In the genomic region with DNA sequence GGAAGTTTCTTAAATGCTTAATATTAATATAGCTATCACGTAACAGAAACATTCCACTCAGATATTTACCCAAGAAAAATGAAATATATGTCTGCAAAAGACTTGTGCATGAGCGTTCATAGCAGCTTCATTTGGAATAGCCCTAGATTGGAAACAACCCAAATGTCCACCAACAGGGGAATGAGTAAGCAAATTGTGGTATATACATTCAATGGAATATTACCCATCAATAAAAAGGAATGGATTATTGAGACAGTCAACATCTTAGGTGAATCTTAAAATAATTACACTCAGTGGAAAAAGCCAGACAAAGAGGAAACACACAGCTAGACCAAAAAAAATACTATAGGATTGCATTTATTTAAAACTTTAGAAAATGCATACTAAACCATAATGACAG, we compare ENCODE assay signal across 29 cellular contexts.
"Had no signal": no experiment of that assay in that cellular context is flagged by ENCODE, and none has a peak within 500 bp of the region (broad histone marks: within the 10 kb centered on the region; RNA-seq: fewer than 3 reads in every experiment).

No MANE protein-coding gene starts in this region.

- H3K27me3 Mint-ChIP-seq: stimulated activated memory B cell treated with anti-CD40 and anti-IgM and Interleukin-4, amounts not matched to agents 10 μg/mL and 1 μg/mL and 100 μg/mL, for 72 hours; stimulated activated naive B cell treated with anti-CD40 and anti-IgM and Interleukin-4, amounts not matched to agents 10 μg/mL and 1 μg/mL and 100 μg/mL, for 72 hours; stimulated activated naive CD8-positive, alpha-beta T cell treated with anti-CD3 and anti-CD28 coated beads, Interleukin-15, amount 100 ng/mL, for 72 hours; stimulated activated naive CD8-positive, alpha-beta T cell treated with anti-CD3 and anti-CD28 coated beads, Interleukin-15, Interleukin-2, amounts not matched to agents 100 ng/mL and 50 ng/mL, for 24 hours; type B pancreatic cell had no signal

- H3K9me3 Mint-ChIP-seq: stimulated activated memory B cell treated with anti-CD40 and anti-IgM and Interleukin-4, amounts not matched to agents 10 μg/mL and 1 μg/mL and 100 μg/mL, for 72 hours had no signal

- ATAC-seq: stimulated activated effector memory CD8-positive, alpha-beta T cell treated with anti-CD3 and anti-CD28 coated beads, Interleukin-12 subunit alpha, Interleukin-12 subunit beta, amount 100 ng/mL, for 72 hours; stimulated activated memory B cell treated with anti-CD40 and anti-IgM and Interleukin-4, amounts not matched to agents 10 μg/mL and 1 μg/mL and 100 μg/mL, for 72 hours; stimulated activated naive B cell treated with anti-CD40 and anti-IgM and Interleukin-4, amounts not matched to agents 10 μg/mL and 1 μg/mL and 100 μg/mL, for 72 hours; stimulated activated naive CD8-positive, alpha-beta T cell treated with anti-CD3 and anti-CD28 coated beads, Interleukin-15, amount 100 ng/mL, for 72 hours; stimulated activated naive CD8-positive, alpha-beta T cell treated with anti-CD3 and anti-CD28 coated beads, Interleukin-15, Interleukin-2, amounts not matched to agents 100 U/mL and 50 U/mL, for 24 hours; upper lobe of right lung had no signal

- H3K27ac Mint-ChIP-seq: stimulated activated effector memory CD8-positive, alpha-beta T cell treated with anti-CD3 and anti-CD28 coated beads, Interleukin-12 subunit alpha, Interleukin-12 subunit beta, amount 100 ng/mL, for 72 hours; stimulated activated memory B cell treated with anti-CD40 and anti-IgM and Interleukin-4, amounts not matched to agents 10 μg/mL and 1 μg/mL and 100 μg/mL, for 72 hours; stimulated activated naive B cell treated with anti-CD40 and anti-IgM and Interleukin-4, amounts not matched to agents 10 μg/mL and 1 μg/mL and 100 μg/mL, for 72 hours; stimulated activated naive CD8-positive, alpha-beta T cell treated with anti-CD3 and anti-CD28 coated beads, Interleukin-15, amount 100 ng/mL, for 72 hours; stimulated activated naive CD8-positive, alpha-beta T cell treated with anti-CD3 and anti-CD28 coated beads, Interleukin-15, Interleukin-2, amounts not matched to agents 100 ng/mL and 50 ng/mL, for 24 hours; type B pancreatic cell had no signal

- H3K36me3 Mint-ChIP-seq: stimulated activated effector memory CD8-positive, alpha-beta T cell treated with anti-CD3 and anti-CD28 coated beads, Interleukin-12 subunit alpha, Interleukin-12 subunit beta, amount 100 ng/mL, for 72 hours; stimulated activated naive B cell treated with anti-CD40 and anti-IgM and Interleukin-4, amounts not matched to agents 10 μg/mL and 1 μg/mL and 100 μg/mL, for 72 hours; type B pancreatic cell had no signal

- H3K27ac ChIP-seq: stomach, suprapubic skin, testis, thoracic aorta, thyroid gland, tibial artery, tibial nerve, transverse colon, upper lobe of left lung, upper lobe of right lung, uterus, vagina had no signal

- H3K4me3 Mint-ChIP-seq: stimulated activated effector memory CD8-positive, alpha-beta T cell treated with anti-CD3 and anti-CD28 coated beads, Interleukin-12 subunit alpha, Interleukin-12 subunit beta, amount 100 ng/mL, for 72 hours; stimulated activated memory B cell treated with anti-CD40 and anti-IgM and Interleukin-4, amounts not matched to agents 10 μg/mL and 1 μg/mL and 100 μg/mL, for 72 hours; stimulated activated naive B cell treated with anti-CD40 and anti-IgM and Interleukin-4, amounts not matched to agents 10 μg/mL and 1 μg/mL and 100 μg/mL, for 72 hours; stimulated activated naive CD8-positive, alpha-beta T cell treated with anti-CD3 and anti-CD28 coated beads, Interleukin-15, amount 100 ng/mL, for 72 hours; stimulated activated naive CD8-positive, alpha-beta T cell treated with anti-CD3 and anti-CD28 coated beads, Interleukin-15, Interleukin-2, amounts not matched to agents 100 ng/mL and 50 ng/mL, for 24 hours; type B pancreatic cell had no signal

- H3K4me3 ChIP-seq: stomach, suprapubic skin, testis, thoracic aorta, thyroid gland, tibial artery, tibial nerve, transverse colon, upper lobe of left lung, upper lobe of right lung, uterus, vagina had no signal

- DNase-seq: stimulated activated CD4-positive, alpha-beta T cell treated with anti-CD3 and anti-CD28 coated beads, Interleukin-2, amount 100 ng/mL, for 48 hours; stimulated activated CD4-positive, alpha-beta T cell treated with anti-CD3 and anti-CD28 coated beads, Interleukin-4, amount 100 ng/mL, for 1 hour; stimulated activated CD4-positive, alpha-beta T cell treated with anti-CD3 and anti-CD28 coated beads, Interleukin-4, amount 100 ng/mL, for 24 hours; stimulated activated CD4-positive, alpha-beta T cell treated with anti-CD3 and anti-CD28 coated beads, Interleukin-4, amount 100 ng/mL, for 4 hours; stimulated activated CD8-positive, alpha-beta memory T cell treated with anti-CD3 and anti-CD28 coated beads, Interleukin-4, amount 100 ng/mL, for 48 hours; stimulated activated naive B cell treated with anti-CD40 and anti-IgM and Interleukin-4, amounts not matched to agents 10 μg/mL and 1 μg/mL and 100 μg/mL, for 72 hours; stimulated activated naive CD4-positive, alpha-beta T cell; stimulated activated naive CD4-positive, alpha-beta T cell treated with Interleukin-2 at 50 U/mL for 16 hours; stimulated activated naive CD8-positive, alpha-beta T cell treated with anti-CD3 and anti-CD28 coated beads, Interleukin-15, amount 100 ng/mL, for 72 hours; stimulated activated naive CD8-positive, alpha-beta T cell treated with anti-CD3 and anti-CD28 coated beads, Interleukin-15, Interleukin-2, amounts not matched to agents 100 U/mL and 50 U/mL, for 24 hours; stomach; substantia nigra; testis; thyroid gland; tibial artery; transverse colon; trophoblast cell; upper lobe of left lung; upper lobe of right lung; uterus had no signal

- FAIRE-seq: urothelium cell line had no signal

- H3K9me3 ChIP-seq: suprapubic skin, testis, thoracic aorta, thyroid gland, tibial artery, tibial nerve, transverse colon, upper lobe of left lung, upper lobe of right lung, uterus, vagina had no signal

- H3K27me3 ChIP-seq: stomach, suprapubic skin, testis, thyroid gland, tibial artery, tibial nerve, transverse colon, upper lobe of left lung, upper lobe of right lung, uterus, vagina had no signal

- H3K36me3 ChIP-seq: stomach, suprapubic skin, thoracic aorta, thyroid gland, tibial artery, tibial nerve, transverse colon, upper lobe of left lung, upper lobe of right lung, uterus, vagina had no signal

- H3K4me1 ChIP-seq: suprapubic skin, thyroid gland, tibial artery, tibial nerve, transverse colon, upper lobe of right lung, uterus, vagina had no signal
